Comparison of ENCODE assay signal across 23 cellular contexts in the genomic region with DNA sequence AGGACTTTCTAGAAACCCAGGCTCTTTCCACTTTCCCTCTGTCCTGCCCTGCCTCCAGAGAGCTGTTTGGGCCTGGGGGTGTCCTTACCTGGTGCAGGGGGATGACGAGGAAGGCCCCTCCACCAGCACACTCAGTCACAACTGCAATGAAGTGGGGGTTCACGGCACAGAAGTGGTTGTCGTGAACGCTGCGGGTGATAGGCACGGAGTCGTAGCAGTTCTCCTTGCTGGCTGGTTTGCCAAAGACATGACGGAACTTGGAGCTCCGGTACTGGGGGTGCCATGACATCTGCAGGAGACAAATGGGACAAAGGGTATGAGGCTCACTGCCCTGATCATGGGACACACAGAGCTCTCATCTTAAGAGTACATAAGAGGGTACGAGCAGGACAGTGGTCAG.
"Had no signal": no experiment of that assay in that cellular context is flagged by ENCODE, and none has a peak within 500 bp of the region (broad histone marks: within the 10 kb centered on the region; RNA-seq: fewer than 3 reads in every experiment).

No MANE protein-coding gene starts in this region.

- DNase-seq: dorsolateral prefrontal cortex; effector CD8-positive, alpha-beta T cell; heart left ventricle; hippocampal formation; left colon; left ventricle myocardium superior; mesendoderm; naive thymus-derived CD4-positive, alpha-beta T cell; nephron progenitor cell; ovary; stimulated activated CD4-positive, alpha-beta T cell treated with anti-CD3 and anti-CD28 coated beads, Interleukin-2, amount 100 ng/mL, for 24 hours; stimulated activated CD4-positive, alpha-beta T cell treated with anti-CD3 and anti-CD28 coated beads, Interleukin-4, amount 100 ng/mL, for 4 hours; stimulated activated naive CD4-positive, alpha-beta T cell; stomach; substantia nigra; transverse colon had no signal

- ATAC-seq: esophagus mucosa; heart left ventricle; left colon; left ventricle myocardium superior; naive thymus-derived CD4-positive, alpha-beta T cell; sciatic nerve had no signal

- H3K4me1 ChIP-seq: heart left ventricle had no signal

- H3K4me3 ChIP-seq: coronary artery, dorsolateral prefrontal cortex, heart left ventricle, lung, ovary, skin epidermis, stomach, thoracic aorta, transverse colon had no signal

- H3K9me3 ChIP-seq: ovary, stomach, thoracic aorta, transverse colon had no signal

- H3K27ac ChIP-seq: coronary artery, dorsolateral prefrontal cortex, heart left ventricle, ovary, skin epidermis, stomach, thoracic aorta, transverse colon had no signal

- H3K4me3 Mint-ChIP-seq: naive thymus-derived CD4-positive, alpha-beta T cell; nephron progenitor cell had no signal

- H3K27me3 Mint-ChIP-seq: naive thymus-derived CD4-positive, alpha-beta T cell had no signal

- H3K27me3 ChIP-seq: dorsolateral prefrontal cortex, heart left ventricle, ovary, stomach, transverse colon had no signal

- H3K36me3 ChIP-seq: heart left ventricle, ovary, thoracic aorta had no signal

- H3K9me3 Mint-ChIP-seq: nephron progenitor cell had no signal

- FAIRE-seq: frontal cortex had no signal

- H3K27ac Mint-ChIP-seq: nephron progenitor cell had no signal

- H3K4me1 Mint-ChIP-seq: nephron progenitor cell had no signal
